In genomic region chr2:203710211-203710610, GRCh38 we compare ENCODE assay signal across 16 cellular contexts. TPM values are rescaled to one million over a fixed set of nuclear protein-coding genes. Genes with fewer than 3 reads are reported as not detected.
DNase-seq lines count a peak whose midpoint lies in the region; ATAC-seq and TF ChIP-seq lines count a peak whose summit lies in the region.
"Had no signal": no experiment of that assay in that cellular context is flagged by ENCODE, and none has a peak within 500 bp of the region (broad histone marks: within the 10 kb centered on the region; RNA-seq: fewer than 3 reads in every experiment).

No MANE protein-coding gene starts in this region.

- H3K27me3 ChIP-seq in KMS-11 (ENCODE audit: insufficient read depth, low read depth): no peaks in the 10 kb centered on the region
- H3K27me3 ChIP-seq: MG63 had no signal

- no peak overlapping the region for H2AFZ ChIP-seq in KMS-11 (ENCODE audit: low read depth)

- H3K4me1 Mint-ChIP-seq in activated CD8-positive, alpha-beta memory T cell treated with anti-CD3 and anti-CD28 coated beads, Interleukin-2, amount 10 ng/mL, durations not matched to agents 7 days and 5 days: peaks cover 69% of the 10 kb centered on the region
- H3K4me1 Mint-ChIP-seq in activated T-helper 17 cell treated with anti-CD3 and anti-CD28 coated beads, Interleukin-2, amount 50 U/mL, for 72 hours: peaks cover 51% of the 10 kb centered on the region
- H3K4me1 Mint-ChIP-seq in naive thymus-derived CD8-positive, alpha-beta T cell: peaks cover 44 to 72% (median 70%) of the 10 kb centered on the region in 4 donors
- H3K4me1 Mint-ChIP-seq in mesothelial cell of epicardium: peaks cover 13% of the 10 kb centered on the region

- H3K27me3 Mint-ChIP-seq in activated CD8-positive, alpha-beta memory T cell treated with anti-CD3 and anti-CD28 coated beads, Interleukin-2, amount 10 ng/mL, durations not matched to agents 7 days and 5 days: no peaks in the 10 kb centered on the region
- no peaks in the 10 kb centered on the region for H3K27me3 Mint-ChIP-seq in activated T-helper 17 cell treated with anti-CD3 and anti-CD28 coated beads, Interleukin-2, amount 50 U/mL, for 72 hours
- no peaks in the 10 kb centered on the region for H3K27me3 Mint-ChIP-seq in naive thymus-derived CD8-positive, alpha-beta T cell
- H3K27me3 Mint-ChIP-seq in mesothelial cell of epicardium (ENCODE audit: low read depth): no peaks in the 10 kb centered on the region

- H3K27ac Mint-ChIP-seq in activated CD8-positive, alpha-beta memory T cell treated with anti-CD3 and anti-CD28 coated beads, Interleukin-2, amount 10 ng/mL, durations not matched to agents 7 days and 5 days: peak overlapping the region; percentile 95
- peak overlapping the region; percentile 100 for H3K27ac Mint-ChIP-seq in activated T-helper 17 cell treated with anti-CD3 and anti-CD28 coated beads, Interleukin-2, amount 50 U/mL, for 72 hours
- peak overlapping the region; percentile 93 to 99 (median 96) for H3K27ac Mint-ChIP-seq in naive thymus-derived CD8-positive, alpha-beta T cell
- H3K27ac Mint-ChIP-seq in mesothelial cell of epicardium: no peak overlapping the region
- H3K27ac Mint-ChIP-seq: B cell had no signal

- no peaks in the 10 kb centered on the region for H3K36me3 ChIP-seq in KMS-11 (ENCODE audit: insufficient read depth)
- H3K36me3 ChIP-seq: MG63 had no signal

- ATAC-seq in activated CD8-positive, alpha-beta memory T cell treated with anti-CD3 and anti-CD28 coated beads, Interleukin-2, amount 10 ng/mL, durations not matched to agents 7 days and 5 days: peak; percentile 4
- ATAC-seq in activated T-helper 17 cell treated with anti-CD3 and anti-CD28 coated beads, Interleukin-2, amount 50 U/mL, for 72 hours (replicated peaks): no peak
- no peak for ATAC-seq in naive thymus-derived CD8-positive, alpha-beta T cell
- ATAC-seq in HG02884 (IDR thresholded peaks at IDR 0.05; ENCODE audit: unreplicated experiment): no peak

- peaks cover 94% of the 10 kb centered on the region for H3K4me1 ChIP-seq in KMS-11 (ENCODE audit: low read depth, poor library complexity, severe bottlenecking)

- no peak for DNase-seq in activated CD8-positive, alpha-beta memory T cell treated with anti-CD3 and anti-CD28 coated beads, Interleukin-2, amount 10 ng/mL, durations not matched to agents 7 days and 5 days
- DNase-seq in activated CD8-positive, alpha-beta memory T cell treated with anti-CD3 and anti-CD28 coated beads for 24 hours: no peak
- no peak for DNase-seq in naive thymus-derived CD8-positive, alpha-beta T cell
- DNase-seq in mesothelial cell of epicardium (ENCODE audit: low spot score in 2 of 2, unreplicated experiment in 2 of 2) (no peak), NCI-H2081 treated with DMSO at 0.1 percent for 48 hours (lab: John Stamatoyannopoulos, UW) (no peak)
- DNase-seq: anterior cingulate cortex; kidney; MG63; NCI-H1694; stimulated activated CD4-positive, alpha-beta T cell treated with anti-CD3 and anti-CD28 coated beads, Interleukin-4, amount 100 ng/mL, for 24 hours had no signal

- peaks cover 85% of the 10 kb centered on the region for H3K79me2 ChIP-seq in KMS-11 (ENCODE audit: insufficient read depth, low read depth)

- CTCF ChIA-PET in activated CD8-positive, alpha-beta memory T cell treated with anti-CD3 and anti-CD28 coated beads, Interleukin-2, amount 10 ng/mL, durations not matched to agents 7 days and 5 days (lab: Charles Lee): interaction anchor here (4.8 kb wide), 1 partner anchor 8 kb away, joined by 16 read pairs; no protein-coding TSS in a partner anchor

- POLR2A ChIA-PET in naive thymus-derived CD8-positive, alpha-beta T cell (lab: Charles Lee): interaction anchor here (1.3 to 9.2 kb wide), 4 partner anchors 9 to 105 kb away, joined by 3 to 133 read pairs (median 50); no protein-coding TSS in a partner anchor

- H3K4me2 ChIP-seq in KMS-11: peak overlapping the region; percentile 83

- TF ChIP-seq CTCF in KMS-11 (conservative IDR thresholded peaks at IDR 0.05; ENCODE audit: low read depth, low read length): no peak
- no peak for TF ChIP-seq CTCF in mesothelial cell of epicardium (IDR thresholded peaks at IDR 0.05; ENCODE audit: unreplicated experiment)

- peaks cover 44% of the 10 kb centered on the region for H3K36me3 Mint-ChIP-seq in activated CD8-positive, alpha-beta memory T cell treated with anti-CD3 and anti-CD28 coated beads, Interleukin-2, amount 10 ng/mL, durations not matched to agents 7 days and 5 days
- H3K36me3 Mint-ChIP-seq in activated T-helper 17 cell treated with anti-CD3 and anti-CD28 coated beads, Interleukin-2, amount 50 U/mL, for 72 hours (ENCODE audit: low read depth): peaks cover 100% of the 10 kb centered on the region
- peaks cover 3 to 40% (median 23%) of the 10 kb centered on the region in 3 donors for H3K36me3 Mint-ChIP-seq in naive thymus-derived CD8-positive, alpha-beta T cell
- H3K36me3 Mint-ChIP-seq in mesothelial cell of epicardium: no peaks in the 10 kb centered on the region

- H3K27ac ChIP-seq in KMS-11: peak overlapping the region; percentile 74

- H3K9me3 Mint-ChIP-seq in activated CD8-positive, alpha-beta memory T cell treated with anti-CD3 and anti-CD28 coated beads, Interleukin-2, amount 10 ng/mL, durations not matched to agents 7 days and 5 days (ENCODE audit: low read depth): no peaks in the 10 kb centered on the region
- no peaks in the 10 kb centered on the region for H3K9me3 Mint-ChIP-seq in activated T-helper 17 cell treated with anti-CD3 and anti-CD28 coated beads, Interleukin-2, amount 50 U/mL, for 72 hours
- no peaks in the 10 kb centered on the region for H3K9me3 Mint-ChIP-seq in naive thymus-derived CD8-positive, alpha-beta T cell
- H3K9me3 Mint-ChIP-seq in mesothelial cell of epicardium: no peaks in the 10 kb centered on the region

- H3K9ac ChIP-seq in KMS-11: peak overlapping the region; percentile 83; the same call in 1 of the 2 replicates

- no peaks in the 10 kb centered on the region for H4K20me1 ChIP-seq in KMS-11 (ENCODE audit: insufficient read depth)

- H3K4me3 Mint-ChIP-seq in activated CD8-positive, alpha-beta memory T cell treated with anti-CD3 and anti-CD28 coated beads, Interleukin-2, amount 10 ng/mL, durations not matched to agents 7 days and 5 days: peak overlapping the region; percentile 87
- peak overlapping the region; percentile 97 for H3K4me3 Mint-ChIP-seq in activated T-helper 17 cell treated with anti-CD3 and anti-CD28 coated beads, Interleukin-2, amount 50 U/mL, for 72 hours
- H3K4me3 Mint-ChIP-seq in naive thymus-derived CD8-positive, alpha-beta T cell: peak overlapping the region; percentile 82 to 97 (median 92)
- no peak overlapping the region for H3K4me3 Mint-ChIP-seq in mesothelial cell of epicardium
- H3K4me3 Mint-ChIP-seq: B cell had no signal

- peak overlapping the region; percentile 39 for H3K4me3 ChIP-seq in KMS-11 (IDR thresholded peaks at IDR 0.05; ENCODE audit: insufficient read depth, low read depth, low read length)
- H3K4me3 ChIP-seq: MG63 had no signal

RNA-seq across cellular contexts. Expression of gene CD28, which starts 3.8 kb away (rescaled TPM):
- total RNA-seq in activated CD8-positive, alpha-beta memory T cell treated with anti-CD3 and anti-CD28 coated beads, Interleukin-2, amount 10 ng/mL, durations not matched to agents 7 days and 5 days: 10 to 100 TPM; 30.5 to 35.7 TPM
- total RNA-seq in activated T-helper 17 cell treated with anti-CD3 and anti-CD28 coated beads, Interleukin-2, amount 50 U/mL, for 72 hours: 100 to 1,000 TPM; 242 to 382 TPM
- 100 to 1,000 TPM; 128 to 133 TPM for total RNA-seq in naive thymus-derived CD8-positive, alpha-beta T cell
- polyA plus RNA-seq in naive thymus-derived CD8-positive, alpha-beta T cell: 10 to 100 TPM; 15.8 to 32.0 (median 29.3) TPM
- total RNA-seq in mesothelial cell of epicardium: not detected in 3 replicates
- total RNA-seq: HepG2, renal cortical epithelial cell had no signal
- polyA plus RNA-seq: HepG2 had no signal

Comparison
In these comparisons a context has a peak if more than half of its experiments do, and no peak if none do; other contexts are left out.
1. RNA of gene CD28, which starts 3.8 kb away (total RNA-seq): 242 to 382 TPM in activated T-helper 17 cell treated with anti-CD3 and anti-CD28 coated beads, Interleukin-2, amount 50 U/mL, for 72 hours, 128 to 133 TPM in naive thymus-derived CD8-positive, alpha-beta T cell and 30.5 to 35.7 TPM in activated CD8-positive, alpha-beta memory T cell treated with anti-CD3 and anti-CD28 coated beads, Interleukin-2, amount 10 ng/mL, durations not matched to agents 7 days and 5 days; not detected in mesothelial cell of epicardium; every median in the first group is over 10 times any median in the second.